ENCODE assay signal across 21 cellular contexts in the genomic region with DNA sequence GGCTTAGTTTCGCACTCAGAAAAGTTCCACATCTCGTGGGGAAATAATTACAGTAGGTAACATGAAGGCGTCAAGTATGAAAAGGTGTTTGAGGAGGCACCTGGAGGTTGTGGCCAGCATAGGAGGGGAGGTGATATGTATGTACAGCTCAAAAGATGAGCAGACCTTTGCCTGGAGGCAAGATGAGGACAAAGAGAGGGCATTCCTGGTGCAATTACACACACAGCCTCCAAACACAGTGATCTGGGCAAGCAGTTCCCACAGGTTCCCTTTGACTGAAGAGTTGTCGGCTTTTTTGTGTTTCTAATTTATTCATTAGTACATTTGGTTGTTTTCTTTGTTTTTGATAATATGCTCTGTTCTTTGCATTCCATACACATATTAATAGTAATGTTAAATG. TPM values are rescaled to one million over a fixed set of nuclear protein-coding genes. Genes with fewer than 3 reads are reported as not detected.
DNase-seq lines count a peak whose midpoint lies in the region; ATAC-seq and TF ChIP-seq lines count a peak whose summit lies in the region.
"Had no signal": no experiment of that assay in that cellular context is flagged by ENCODE, and none has a peak within 500 bp of the region (broad histone marks: within the 10 kb centered on the region; RNA-seq: fewer than 3 reads in every experiment).

No MANE protein-coding gene starts in this region.

- ATAC-seq in GM23338 (peak; percentile 87), foreskin keratinocyte (peak; percentile 31), GM18502 (IDR thresholded peaks at IDR 0.05; ENCODE audit: poor library complexity, unreplicated experiment) (no peak), HG02852 (IDR thresholded peaks at IDR 0.05; ENCODE audit: unreplicated experiment) (no peak)
- ATAC-seq: A549, HCT116, HepG2 had no signal

- H2BK5ac ChIP-seq in mesendoderm (ENCODE audit: low read length), result no peak overlapping the region

- no peak overlapping the region for H4K8ac ChIP-seq in mesendoderm (ENCODE audit: low read depth, low read length)

- DNase-seq in GM23338 (ENCODE audit: low spot score), result peak; percentile 75
- no peak for DNase-seq in foreskin keratinocyte
- peak; percentile 27 for DNase-seq in mesendoderm
- no peak for DNase-seq in germinal center (ENCODE audit: low spot score)
- DNase-seq in activated CD8-positive, alpha-beta memory T cell treated with anti-CD3 and anti-CD28 coated beads, Interleukin-2, amount 50 U/mL, for 4 hours, result no peak
- DNase-seq: AML-193; CD4-positive, alpha-beta T cell; DMS153; DND-41; EL; HFFc6; Karpas-422; KBM-7 had no signal

- no peaks in the 10 kb centered on the region for H3K9me2 ChIP-seq in GM23338 (ENCODE audit: insufficient read depth)

- H2BK15ac ChIP-seq in mesendoderm (replicated peaks; ENCODE audit: low read depth), result no peak overlapping the region

- peaks cover 39% of the 10 kb centered on the region for H3K9me3 Mint-ChIP-seq in GM23338

- no peak overlapping the region for H3K4ac ChIP-seq in mesendoderm (ENCODE audit: low read depth, low read length)

- H3K4me1 ChIP-seq in GM23338 (ENCODE audit: insufficient read depth) (peaks cover 17% of the 10 kb centered on the region; the same call in 1 of the 2 replicates), HUES64 (ENCODE audit: insufficient read depth, low read length) (peaks cover 24% of the 10 kb centered on the region), foreskin keratinocyte (no peaks in the 10 kb centered on the region), mesendoderm (ENCODE audit: control insufficient read depth, low read depth, low read length) (no peaks in the 10 kb centered on the region)
- H3K4me1 ChIP-seq: A549 had no signal

- no peak overlapping the region for H3K18ac ChIP-seq in mesendoderm (ENCODE audit: low read length)

- no peak overlapping the region for H3K4me3 ChIP-seq in GM23338
- H3K4me3 ChIP-seq in HUES64 (ENCODE audit: low read length), result no peak overlapping the region
- H3K4me3 ChIP-seq in mesendoderm (ENCODE audit: low read length), result no peak overlapping the region
- H3K4me3 ChIP-seq: A549 had no signal

- no peaks in the 10 kb centered on the region for H4K20me1 ChIP-seq in GM23338 (replicated peaks; ENCODE audit: insufficient read depth)

- WGBS in HUES64, result 88% methylated on average over 3 of the region's 4 CpGs
- no CpG with 5 or more reads among the region's 4 CpGs for WGBS in mesendoderm (ENCODE audit: extremely low coverage, insufficient coverage, low lambda C conversion rate)

- no peak overlapping the region for H4K5ac ChIP-seq in mesendoderm (ENCODE audit: low read length)

- H3K4me2 ChIP-seq in GM23338, result 0 out of 2 replicates have a peak overlapping the region, but pooled peaks have one; percentile 9
- no peak overlapping the region for H3K4me2 ChIP-seq in mesendoderm (ENCODE audit: low read length)
- H3K4me2 ChIP-seq: A549 had no signal

- H2AK5ac ChIP-seq in mesendoderm (ENCODE audit: low read length), result no peak overlapping the region

- H2BK120ac ChIP-seq in mesendoderm (ENCODE audit: low read depth, low read length), result no peak overlapping the region

- H3F3A ChIP-seq in GM23338 (replicated peaks; ENCODE audit: low read depth), result no peaks in the 10 kb centered on the region

- no peak overlapping the region for H3K9ac ChIP-seq in HUES64 (ENCODE audit: low read depth, low read length)
- H3K9ac ChIP-seq in mesendoderm (ENCODE audit: low read length), result no peak overlapping the region

- no peak overlapping the region for H3K4me3 Mint-ChIP-seq in GM23338
- H3K4me3 Mint-ChIP-seq: CD4-positive, alpha-beta T cell; HFFc6; IgD-negative memory B cell had no signal

- H3K56ac ChIP-seq in mesendoderm (ENCODE audit: low read length), result no peak overlapping the region

- H3K27me3 Mint-ChIP-seq in GM23338 (ENCODE audit: insufficient read depth, low read depth, poor library complexity), result no peaks in the 10 kb centered on the region
- H3K27me3 Mint-ChIP-seq: CD4-positive, alpha-beta T cell; IgD-negative memory B cell had no signal

- H3K27me3 ChIP-seq in GM23338 (ENCODE audit: insufficient read depth) (no peaks in the 10 kb centered on the region), HUES64 (ENCODE audit: insufficient read depth, low read length) (no peaks in the 10 kb centered on the region), foreskin keratinocyte (no peaks in the 10 kb centered on the region), mesendoderm (ENCODE audit: insufficient read depth, low read length, poor library complexity) (no peaks in the 10 kb centered on the region)

- H3K79me1 ChIP-seq in mesendoderm (ENCODE audit: low read length), result no peaks in the 10 kb centered on the region

- H3K79me2 ChIP-seq in GM23338 (replicated peaks; ENCODE audit: insufficient read depth) (peaks cover 35% of the 10 kb centered on the region), mesendoderm (ENCODE audit: control insufficient read depth, insufficient read depth, low read length) (peaks cover 2% of the 10 kb centered on the region)

- peak overlapping the region; percentile 57; the same call in 1 of the 2 replicates for H3K27ac ChIP-seq in GM23338 (ENCODE audit: low read depth)
- H3K27ac ChIP-seq in HUES64 (ENCODE audit: low read depth, low read length), result peak overlapping the region; percentile 4; the same call in 1 of the 2 replicates
- H3K27ac ChIP-seq in foreskin keratinocyte, result no peak overlapping the region
- no peak overlapping the region for H3K27ac ChIP-seq in mesendoderm (ENCODE audit: low read depth, low read length)
- H3K27ac ChIP-seq: A549, C4-2B had no signal

- H3K23ac ChIP-seq in mesendoderm (ENCODE audit: low read length), result no peak overlapping the region

- peak overlapping the region; percentile 12; the same call in 1 of the 2 replicates for H3K27ac Mint-ChIP-seq in GM23338
- H3K27ac Mint-ChIP-seq: CD4-positive, alpha-beta T cell; HFFc6; IgD-negative memory B cell had no signal

- TF ChIP-seq CTCF in GM23338 (conservative IDR thresholded peaks at IDR 0.05; ENCODE audit: low read depth in 2 of 2), result no peak
- no peak for TF ChIP-seq CTCF in foreskin keratinocyte (conservative IDR thresholded peaks at IDR 0.05)

- H3K36me3 ChIP-seq in GM23338 (ENCODE audit: insufficient read depth) (no peaks in the 10 kb centered on the region), HUES64 (ENCODE audit: insufficient read depth, low read length) (no peaks in the 10 kb centered on the region), mesendoderm (ENCODE audit: control insufficient read depth, insufficient read depth, low read length) (no peaks in the 10 kb centered on the region)

- H3K4me1 Mint-ChIP-seq in GM23338, result peaks cover 21% of the 10 kb centered on the region

- H3K36me3 Mint-ChIP-seq in GM23338 (ENCODE audit: low read depth), result peaks cover 48% of the 10 kb centered on the region

- H2AFZ ChIP-seq in GM23338, result no peak overlapping the region

- peaks cover 3% of the 10 kb centered on the region; the same call in 1 of the 2 replicates for H3K9me3 ChIP-seq in HUES64 (ENCODE audit: insufficient read depth, low read depth, low read length)
- H3K9me3 ChIP-seq: A549 had no signal

TF ChIP-seq in GM23338, 12 proteins besides CTCF, POLR2A, EP300 and RAD21 (continues in another document):
- no peak for TF ChIP-seq EZH2phosphoT487 (IDR thresholded peaks at IDR 0.05; ENCODE audit: unreplicated experiment)
- no peak for TF ChIP-seq ZNF114 (CRISPR knock-in tag; IDR thresholded peaks at IDR 0.05)

RNA-seq across cellular contexts. Expression of a gene that starts 46.9 kb away (rescaled TPM):
- total RNA-seq in GM23338 (2014; rRNA removed; shearing (Covaris generic)), result 24.0 and 25.9 TPM in 2 replicates
- polyA plus RNA-seq in GM23338 (2016; fragmentation: Nextera tagmentation; extraction: Ambion mirVana) (10.1 and 11.2 TPM in 2 replicates), foreskin keratinocyte (1.7 and 1.8 TPM in 2 replicates)
- 16.4 TPM for polyA plus RNA-seq in HUES64 (2013, experiment 1 of 2)
- polyA plus RNA-seq in HUES64 (2013, experiment 2 of 2), result 21.2 TPM
- total RNA-seq in foreskin keratinocyte, result 8.1 and 9.5 TPM in 2 replicates
- polyA plus RNA-seq in mesendoderm (2013, experiment 1 of 2), result 16.3 TPM
- 18.7 TPM for polyA plus RNA-seq in mesendoderm (2013, experiment 2 of 2)

Comparison
In these comparisons a context has a peak if more than half of its experiments do, and no peak if none do; other contexts are left out.
1. ATAC-seq: peak in GM23338 (single experiment) and foreskin keratinocyte (single experiment); none in GM18502 (single experiment) and HG02852 (single experiment).
2. DNase-seq: peak in GM23338 (single experiment) and mesendoderm (single experiment); none in foreskin keratinocyte (0 of 2), germinal center (single experiment) and activated CD8-positive, alpha-beta memory T cell treated with anti-CD3 and anti-CD28 coated beads, Interleukin-2, amount 50 U/mL, for 4 hours (single experiment).
3. H3K27ac ChIP-seq: peak in GM23338 (single experiment) and HUES64 (single experiment); none in foreskin keratinocyte (single experiment) and mesendoderm (single experiment).